In genomic region chr5:133751846-133752245, GRCh38 we compare ENCODE assay signal across 16 cellular contexts.
DNase-seq lines count a peak whose midpoint lies in the region; ATAC-seq and TF ChIP-seq lines count a peak whose summit lies in the region.
"Had no signal": no experiment of that assay in that cellular context is flagged by ENCODE, and none has a peak within 500 bp of the region (broad histone marks: within the 10 kb centered on the region; RNA-seq: fewer than 3 reads in every experiment).

No MANE protein-coding gene starts in this region.

- H3K27ac Mint-ChIP-seq in glutamatergic neuron (ENCODE audit: unreplicated experiment) = peak overlapping the region; percentile 48
- no peak overlapping the region for H3K27ac Mint-ChIP-seq in osteocyte (ENCODE audit: unreplicated experiment)
- H3K27ac Mint-ChIP-seq: CD4-positive, alpha-beta memory T cell; HFFc6 had no signal

- H3K27me3 ChIP-seq in WERI-Rb-1 (ENCODE audit: insufficient read depth, low read depth, severe bottlenecking) (no peaks in the 10 kb centered on the region), heart right ventricle (peaks cover 0 to 23% (median 15%) of the 10 kb centered on the region in 7 donors)

- WGBS in heart right ventricle, 2 donors = 75 to 79% methylated on average over 5 of the region's 5 CpGs

- intact Hi-C loops in Right ventricle myocardium superior (cut with DNase I) (no loop called here), heart right ventricle (cut with DNase I) (loop anchor here in 5 of 10 donors (10.0 kb wide), 2 partner anchors 113 to 183 kb away; no protein-coding TSS in a partner anchor)

- H3K4me3 Mint-ChIP-seq in glutamatergic neuron (ENCODE audit: unreplicated experiment) = peak overlapping the region; percentile 2
- H3K4me3 Mint-ChIP-seq in osteocyte (ENCODE audit: unreplicated experiment) = no peak overlapping the region
- H3K4me3 Mint-ChIP-seq: CD4-positive, alpha-beta memory T cell; HFFc6 had no signal

- ATAC-seq in HG03095 (IDR thresholded peaks at IDR 0.05; ENCODE audit: unreplicated experiment) (no peak), Right ventricle myocardium superior (ENCODE audit: poor library complexity) (no peak), heart right ventricle (no peak)

- no peaks in the 10 kb centered on the region for H3K9me3 ChIP-seq in WERI-Rb-1 (ENCODE audit: severe bottlenecking)
- H3K9me3 ChIP-seq in heart right ventricle = peaks cover 0 to 2% (median 0%) of the 10 kb centered on the region in 11 donors
- H3K9me3 ChIP-seq: Caco-2, HAP-1 had no signal

- H3K36me3 Mint-ChIP-seq in glutamatergic neuron (ENCODE audit: unreplicated experiment) (no peaks in the 10 kb centered on the region), osteocyte (ENCODE audit: unreplicated experiment) (no peaks in the 10 kb centered on the region)
- H3K36me3 Mint-ChIP-seq: CD4-positive, alpha-beta memory T cell had no signal

- no peaks in the 10 kb centered on the region for H3K36me3 ChIP-seq in WERI-Rb-1
- H3K36me3 ChIP-seq in heart right ventricle = no peaks in the 10 kb centered on the region
- H3K36me3 ChIP-seq: HAP-1 had no signal

- H3K9me3 Mint-ChIP-seq in glutamatergic neuron (ENCODE audit: unreplicated experiment) (peaks cover 11% of the 10 kb centered on the region), osteocyte (ENCODE audit: unreplicated experiment) (no peaks in the 10 kb centered on the region)
- H3K9me3 Mint-ChIP-seq: CD4-positive, alpha-beta memory T cell; HFFc6 had no signal

- DNase-seq in NCI-H69 (lab: John Stamatoyannopoulos, UW) (peak; percentile 59), WERI-Rb-1 (peak; percentile 15), glutamatergic neuron (no peak), osteocyte (ENCODE audit: extremely low spot score, unreplicated experiment) (peak; percentile 34), Right ventricle myocardium superior (no peak), COR-L47 (lab: John Stamatoyannopoulos, UW) (no peak), heart right ventricle (no peak)
- DNase-seq: C1 segment of cervical spinal cord; Caco-2; CD4-positive, alpha-beta memory T cell; DMS153; DND-41; GOT3; HFFc6 had no signal

- H3K4me1 ChIP-seq in heart right ventricle = no peaks in the 10 kb centered on the region
- H3K4me1 ChIP-seq: Caco-2, HAP-1 had no signal

- H3K4me3 ChIP-seq in WERI-Rb-1 (ENCODE audit: low read depth, low read length) = no peak overlapping the region
- no peak overlapping the region for H3K4me3 ChIP-seq in heart right ventricle
- H3K4me3 ChIP-seq: HAP-1 had no signal

- peak overlapping the region; percentile 54 for H3K27ac ChIP-seq in WERI-Rb-1
- no peak overlapping the region for H3K27ac ChIP-seq in heart right ventricle

- H3K4me1 Mint-ChIP-seq in glutamatergic neuron (ENCODE audit: low read depth, unreplicated experiment) (peaks cover 33% of the 10 kb centered on the region), osteocyte (ENCODE audit: unreplicated experiment) (peaks cover 12% of the 10 kb centered on the region)
- H3K4me1 Mint-ChIP-seq: CD4-positive, alpha-beta memory T cell had no signal

- H3K27me3 Mint-ChIP-seq in glutamatergic neuron (ENCODE audit: unreplicated experiment) (peaks cover 10% of the 10 kb centered on the region), osteocyte (ENCODE audit: unreplicated experiment) (no peaks in the 10 kb centered on the region)

- TF ChIP-seq CTCF in WERI-Rb-1 (IDR thresholded peaks at IDR 0.05; ENCODE audit: low read depth, low read length) (no peak), glutamatergic neuron (IDR thresholded peaks at IDR 0.05; ENCODE audit: partially characterized antibody, unreplicated experiment) (no peak), osteocyte (IDR thresholded peaks at IDR 0.05) (no peak), heart right ventricle (IDR thresholded peaks at IDR 0.05) (no peak)

Comparison
In these comparisons a context has a peak if more than half of its experiments do, and no peak if none do; other contexts are left out.
1. DNase-seq: peak in NCI-H69 (single experiment), WERI-Rb-1 (single experiment) and osteocyte (single experiment); none in glutamatergic neuron (single experiment), Right ventricle myocardium superior (single experiment), COR-L47 (single experiment) and heart right ventricle (0 of 2).